1 cellular context compared by ENCODE assay signal in the genomic region with DNA sequence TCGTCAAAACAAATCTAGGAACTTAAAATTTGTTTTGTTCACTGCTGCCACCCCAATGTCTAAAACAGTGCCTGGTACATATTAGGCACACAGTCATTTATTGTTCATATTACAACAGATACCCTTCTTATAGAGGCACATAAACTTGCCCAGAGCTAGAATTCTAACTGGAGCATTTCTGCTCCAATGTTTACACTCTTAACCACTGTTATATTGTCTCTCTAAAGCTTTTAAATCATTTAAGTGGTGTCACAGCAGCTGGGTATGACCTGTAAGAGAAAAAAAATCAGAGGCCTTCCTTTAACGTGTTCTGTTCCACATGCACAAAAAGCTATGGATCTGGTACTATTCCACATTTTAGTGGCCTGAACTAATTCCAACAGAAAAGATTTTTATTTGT.
TF ChIP-seq lines count a peak whose summit lies in the region.

No MANE protein-coding gene starts in this region.

TF ChIP-seq in GM23338, 12 proteins besides CTCF, POLR2A, EP300 and RAD21 (continued from another document):
- TF ChIP-seq ETS1 (IDR thresholded peaks at IDR 0.05) (no peak), ZNF331 (CRISPR knock-in tag; IDR thresholded peaks at IDR 0.05; ENCODE audit: low read depth) (no peak)
